7 cellular contexts compared by ENCODE assay signal in genomic region chr12:104653730-104654328, GRCh38.
A peak's percentile ranks its signal among the peaks of the same experiment; 100 is the strongest.
DNase-seq lines count a peak whose midpoint lies in the region; ATAC-seq and TF ChIP-seq lines count a peak whose summit lies in the region.

No MANE protein-coding gene starts in this region.

- H3K27me3 ChIP-seq in HCT116 (ENCODE audit: insufficient read depth, low read length) = no peaks in the 10 kb centered on the region; the same call in 1 of the 2 replicates

- POLR2A ChIA-PET in HCT116 (lab: Charles Lee) = no interaction called here

- DNase-seq in Daoy (ENCODE audit: low read depth) (peak; percentile 23), HCT116 (ENCODE audit: low read depth, low spot score) (no peak), mesenteric fat pad (ENCODE audit: low spot score) (peak; percentile 33)
- DNase-seq in activated T-cell treated with anti-CD3 and anti-CD28 coated beads, Interleukin-2, amount 50 U/mL, for 72 hours = peak; percentile 9 to 28
- no peak for DNase-seq in activated CD4-positive, CD25-positive, alpha-beta regulatory T cell treated with anti-CD3 and anti-CD28 coated beads, Interleukin-2, amount 50 U/mL, for 72 hours

- peak; percentile 94 for ATAC-seq in HCT116
- ATAC-seq in activated T-cell treated with anti-CD3 and anti-CD28 coated beads, Interleukin-2, amount 50 U/mL, for 72 hours (replicated peaks in 1 of 2) = peak; percentile 45 to 46
- ATAC-seq in HG03520 (IDR thresholded peaks at IDR 0.05; ENCODE audit: unreplicated experiment) = no peak
- ATAC-seq in HG03175 (IDR thresholded peaks at IDR 0.05; ENCODE audit: unreplicated experiment) = no peak

- H3K9me3 Mint-ChIP-seq in activated T-cell treated with anti-CD3 and anti-CD28 coated beads, Interleukin-2, amount 50 U/mL, for 72 hours = no peaks in the 10 kb centered on the region

- no peaks in the 10 kb centered on the region for H3K9me2 ChIP-seq in HCT116 (ENCODE audit: insufficient read depth)

- TF ChIP-seq RAD21 in HCT116 (IDR thresholded peaks at IDR 0.05; ENCODE audit: low read depth) = peak; percentile 46

- no peak overlapping the region for H3K27ac ChIP-seq in HCT116 (ENCODE audit: low read depth, low read length)

- H3K36me3 Mint-ChIP-seq in activated T-cell treated with anti-CD3 and anti-CD28 coated beads, Interleukin-2, amount 50 U/mL, for 72 hours (ENCODE audit: insufficient read depth in 2 of 2) = no peaks in the 10 kb centered on the region

- peak overlapping the region; percentile 8 for H3K27ac Mint-ChIP-seq in activated T-cell treated with anti-CD3 and anti-CD28 coated beads, Interleukin-2, amount 50 U/mL, for 72 hours

- no peaks in the 10 kb centered on the region for H3K79me2 ChIP-seq in HCT116 (ENCODE audit: insufficient read depth, low read length)

- no peak overlapping the region for H3K9ac ChIP-seq in HCT116 (ENCODE audit: low read length)

- H3K27me3 Mint-ChIP-seq in activated T-cell treated with anti-CD3 and anti-CD28 coated beads, Interleukin-2, amount 50 U/mL, for 72 hours (ENCODE audit: low read depth) = no peaks in the 10 kb centered on the region

- H3K4me1 ChIP-seq in HCT116 (ENCODE audit: control insufficient read depth in 1 of 2, insufficient read depth in 2 of 2, low read length in 2 of 2) = no peaks in the 10 kb centered on the region

- TF ChIP-seq POLR2A in HCT116 (IDR thresholded peaks at IDR 0.05; ENCODE audit: borderline replicate concordance, extremely low read depth, insufficient read depth, insufficient read length) = no peak

- no peak overlapping the region for H3K4me2 ChIP-seq in HCT116 (ENCODE audit: low read length)

- TF ChIP-seq CTCF in HCT116 (IDR thresholded peaks at IDR 0.05 in 2 of 3, conservative IDR thresholded peaks at IDR 0.05 in 1 of 3; ENCODE audit: borderline replicate concordance in 1 of 3, insufficient read depth in 1 of 3, low read depth in 2 of 3, low read length in 2 of 3) = peak; percentile 23 to 77 (median 68); a peak in 5 of 6 replicates

- H3K9me3 ChIP-seq in HCT116 (ENCODE audit: control insufficient read depth in 1 of 2, insufficient read depth in 1 of 2, low read depth in 1 of 2, low read length in 2 of 2) = no peaks in the 10 kb centered on the region

- no peak overlapping the region for H3K4me3 ChIP-seq in HCT116 (replicated peaks in 1 of 2; ENCODE audit: low read depth in 1 of 2, low read length in 2 of 2)

- no peak overlapping the region for H3K4me3 Mint-ChIP-seq in activated T-cell treated with anti-CD3 and anti-CD28 coated beads, Interleukin-2, amount 50 U/mL, for 72 hours

- no peaks in the 10 kb centered on the region for H3K36me3 ChIP-seq in HCT116 (ENCODE audit: control insufficient read depth in 1 of 2, insufficient read depth in 2 of 2, low read length in 2 of 2)

- no peak overlapping the region for H2AFZ ChIP-seq in HCT116 (ENCODE audit: low read depth, low read length, poor library complexity, severe bottlenecking)

- BruUV-seq in HCT116 (replicated peaks; lab: Mats Ljungman, UMichigan) = no TSS peak

- no peaks in the 10 kb centered on the region; the same call in 1 of the 2 replicates for H4K20me1 ChIP-seq in HCT116 (ENCODE audit: insufficient read depth)

- RAD21 ChIA-PET in HCT116 (lab: Charles Lee; ENCODE audit: low non-redundant PET in 1 of 2, low total read pairs in 2 of 2, uncharacterized antibody in 2 of 2, unreplicated experiment in 2 of 2) = interaction anchor here in 1 of 2 experiments (0.6 kb wide), 1 partner anchor 56 kb away, joined by 3 read pairs; no protein-coding TSS in a partner anchor

- intact Hi-C loops in HCT116 (cut with micrococcal nuclease) = no loop called here

- CTCF ChIA-PET in HCT116 (lab: Charles Lee) = interaction anchor here (0.9 to 1.1 kb wide), 2 partner anchors 9 to 50 kb away, joined by 3 read pairs; no protein-coding TSS in a partner anchor

- H3K4me1 Mint-ChIP-seq in activated T-cell treated with anti-CD3 and anti-CD28 coated beads, Interleukin-2, amount 50 U/mL, for 72 hours (ENCODE audit: low read depth) = peaks cover 30% of the 10 kb centered on the region

TF ChIP-seq in HCT116, 20 proteins besides CTCF, POLR2A, EP300 and RAD21:
- no peak for TF ChIP-seq EZH2 (IDR thresholded peaks at IDR 0.05)
- no peak for TF ChIP-seq REST (IDR thresholded peaks at IDR 0.05; ENCODE audit: low read depth)
- TF ChIP-seq, protein P1, sequence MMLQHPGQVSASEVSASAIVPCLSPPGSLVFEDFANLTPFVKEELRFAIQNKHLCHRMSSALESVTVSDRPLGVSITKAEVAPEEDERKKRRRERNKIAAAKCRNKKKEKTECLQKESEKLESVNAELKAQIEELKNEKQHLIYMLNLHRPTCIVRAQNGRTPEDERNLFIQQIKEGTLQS (IDR thresholded peaks at IDR 0.05) = no peak
- TF ChIP-seq EGR1 (IDR thresholded peaks at IDR 0.05; ENCODE audit: low read depth) = no peak
- no peak for TF ChIP-seq SIN3A (IDR thresholded peaks at IDR 0.05; ENCODE audit: low read depth)
- no peak for TF ChIP-seq SP1 (IDR thresholded peaks at IDR 0.05; ENCODE audit: low read depth)
- no peak for TF ChIP-seq ZNF274 (IDR thresholded peaks at IDR 0.05; ENCODE audit: low read depth, low read length)
- no peak for TF ChIP-seq FOSL1 (IDR thresholded peaks at IDR 0.05; ENCODE audit: low read depth)
- TF ChIP-seq CEBPB (IDR thresholded peaks at IDR 0.05; ENCODE audit: low read depth) = no peak
- TF ChIP-seq JUND (IDR thresholded peaks at IDR 0.05) = no peak
- no peak for TF ChIP-seq SRF (IDR thresholded peaks at IDR 0.05; ENCODE audit: low read depth)
- no peak for TF ChIP-seq CBX3 (IDR thresholded peaks at IDR 0.05; ENCODE audit: low read depth)
TF ChIP-seq in HCT116: peak in this region for 0.

Comparison
In these comparisons a context has a peak if more than half of its experiments do, and no peak if none do; other contexts are left out.
1. DNase-seq: peak in Daoy (single experiment), activated T-cell treated with anti-CD3 and anti-CD28 coated beads, Interleukin-2, amount 50 U/mL, for 72 hours (2 of 2) and mesenteric fat pad (single experiment); none in HCT116 (single experiment) and activated CD4-positive, CD25-positive, alpha-beta regulatory T cell treated with anti-CD3 and anti-CD28 coated beads, Interleukin-2, amount 50 U/mL, for 72 hours (single experiment).
2. ATAC-seq: peak in HCT116 (single experiment) and activated T-cell treated with anti-CD3 and anti-CD28 coated beads, Interleukin-2, amount 50 U/mL, for 72 hours (2 of 2); none in HG03520 (single experiment) and HG03175 (single experiment).